ENCODE assay signal across 8 cellular contexts in the genomic region with DNA sequence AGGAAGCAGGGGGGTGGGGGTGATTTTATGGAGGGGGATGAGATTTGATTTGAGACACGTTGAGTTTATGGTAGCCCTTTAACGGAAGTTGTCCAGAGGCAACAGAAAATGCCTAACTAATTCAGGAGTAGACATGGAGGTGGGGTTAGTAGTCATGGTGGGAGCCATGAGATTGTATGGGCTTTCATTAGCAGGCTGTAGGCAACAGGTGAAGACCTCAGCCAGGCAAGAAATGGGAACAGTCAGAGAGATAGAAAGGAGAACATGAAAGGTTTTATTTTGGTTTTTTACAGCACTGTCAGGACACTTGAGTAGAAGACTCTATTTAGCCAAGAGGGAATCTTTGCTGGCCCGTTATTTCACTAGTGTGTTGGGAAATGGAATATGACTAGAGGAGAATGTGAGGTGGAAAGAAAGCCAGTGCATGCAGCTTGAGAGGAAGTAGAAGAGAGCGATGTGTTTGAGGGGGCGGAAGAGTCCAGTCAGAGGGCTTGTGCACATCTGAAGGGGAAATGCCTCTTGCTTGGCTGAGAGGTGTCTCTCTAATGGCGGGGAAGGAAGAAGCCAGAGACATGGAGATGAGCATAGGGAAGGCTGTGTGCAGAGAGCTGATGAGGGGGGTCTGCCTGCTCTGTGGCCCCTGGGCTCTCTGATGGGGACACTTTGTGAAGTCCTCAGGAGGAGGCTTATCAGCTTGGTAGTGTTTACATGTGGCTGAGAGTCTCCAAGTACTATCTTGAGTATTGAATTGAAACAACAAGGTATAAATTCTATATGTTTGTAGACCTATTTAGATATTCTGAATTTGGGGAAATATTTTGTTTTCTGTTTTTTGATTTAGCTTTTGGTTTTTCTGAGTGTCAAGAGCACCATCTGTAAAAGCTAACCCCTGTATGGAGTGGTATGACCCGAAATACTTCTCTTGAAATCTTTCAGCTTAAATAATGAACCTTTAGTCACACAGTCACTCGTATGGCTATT.
DNase-seq lines count a peak whose midpoint lies in the region; ATAC-seq, FAIRE-seq and TF ChIP-seq lines count a peak whose summit lies in the region.

No MANE protein-coding gene starts in this region.

- H3K27ac Mint-ChIP-seq in activated naive CD4-positive, alpha-beta T cell treated with anti-CD3 and anti-CD28 coated beads, Interleukin-2, amount 50 U/mL, for 24 hours = no peak overlapping the region
- no peak overlapping the region for H3K27ac Mint-ChIP-seq in activated naive CD4-positive, alpha-beta T cell treated with anti-CD3 and anti-CD28 coated beads, Interleukin-2, amount 50 U/mL, for 72 hours
- H3K27ac Mint-ChIP-seq in stimulated activated memory B cell treated with anti-CD40 and anti-IgM and Interleukin-4, amounts not matched to agents 10 μg/mL and 1 μg/mL and 100 μg/mL, for 72 hours = no peak overlapping the region

- DNase-seq in activated naive CD4-positive, alpha-beta T cell treated with anti-CD3 and anti-CD28 coated beads, Interleukin-2, amount 50 U/mL, for 72 hours (ENCODE audit: low spot score in 2 of 2) = no peak
- DNase-seq in NOMO-1 treated with dmso at 0.1 percent for 144 hours (lab: John Stamatoyannopoulos, UW; ENCODE audit: unreplicated experiment) (peak; percentile 66), esophagus squamous epithelium (lab: John Stamatoyannopoulos, UW) (no peak), RCC 7860 (ENCODE audit: low spot score) (no peak)

- no peak overlapping the region for H3K4me3 ChIP-seq in esophagus squamous epithelium

- H3K4me3 Mint-ChIP-seq in activated naive CD4-positive, alpha-beta T cell treated with anti-CD3 and anti-CD28 coated beads, Interleukin-2, amount 50 U/mL, for 24 hours = peak overlapping the region; percentile 49
- no peak overlapping the region for H3K4me3 Mint-ChIP-seq in stimulated activated memory B cell treated with anti-CD40 and anti-IgM and Interleukin-4, amounts not matched to agents 10 μg/mL and 1 μg/mL and 100 μg/mL, for 72 hours

- H3K9me3 ChIP-seq in esophagus squamous epithelium = no peaks in the 10 kb centered on the region

- intact Hi-C loops in esophagus squamous epithelium (cut with DNase I) = loop anchor here (5.0 to 10.0 kb wide), 2 partner anchors 86 to 183 kb away; partner anchors contain the start of gene CAB39

- peaks cover 25% of the 10 kb centered on the region for H3K4me1 Mint-ChIP-seq in activated naive CD4-positive, alpha-beta T cell treated with anti-CD3 and anti-CD28 coated beads, Interleukin-2, amount 50 U/mL, for 24 hours
- H3K4me1 Mint-ChIP-seq in stimulated activated memory B cell treated with anti-CD40 and anti-IgM and Interleukin-4, amounts not matched to agents 10 μg/mL and 1 μg/mL and 100 μg/mL, for 72 hours = peaks cover 28% of the 10 kb centered on the region

- no peak for ATAC-seq in activated naive CD4-positive, alpha-beta T cell treated with anti-CD3 and anti-CD28 coated beads, Interleukin-2, amount 50 U/mL, for 72 hours
- ATAC-seq in stimulated activated memory B cell treated with anti-CD40 and anti-IgM and Interleukin-4, amounts not matched to agents 10 μg/mL and 1 μg/mL and 100 μg/mL, for 72 hours = peak; percentile 83
- ATAC-seq in HG03097 (IDR thresholded peaks at IDR 0.05; ENCODE audit: low FRiP score, unreplicated experiment) (no peak), HG02588 (IDR thresholded peaks at IDR 0.05; ENCODE audit: unreplicated experiment) (no peak)

- FAIRE-seq in RCC 7860 (lab: Jason Lieb, UNC) = no peak

- no peaks in the 10 kb centered on the region for H3K27me3 ChIP-seq in esophagus squamous epithelium

- peaks cover 0 to 39% (median 5%) of the 10 kb centered on the region in 3 donors for H3K36me3 ChIP-seq in esophagus squamous epithelium

- TF ChIP-seq CTCF in esophagus squamous epithelium (IDR thresholded peaks at IDR 0.05) = no peak

- H3K27ac ChIP-seq in esophagus squamous epithelium = peak overlapping the region; percentile 24 to 91 (median 80)

- no peak for TF ChIP-seq POLR2A in esophagus squamous epithelium (IDR thresholded peaks at IDR 0.05)

- WGBS in esophagus squamous epithelium, 2 donors = 68 to 75% methylated on average over 8 of the region's 8 CpGs

- H3K36me3 Mint-ChIP-seq in activated naive CD4-positive, alpha-beta T cell treated with anti-CD3 and anti-CD28 coated beads, Interleukin-2, amount 50 U/mL, for 24 hours = peaks cover 28% of the 10 kb centered on the region
- H3K36me3 Mint-ChIP-seq in activated naive CD4-positive, alpha-beta T cell treated with anti-CD3 and anti-CD28 coated beads, Interleukin-2, amount 50 U/mL, for 72 hours = peaks cover 23 to 45% of the 10 kb centered on the region in 2 donors
- peaks cover 39% of the 10 kb centered on the region for H3K36me3 Mint-ChIP-seq in stimulated activated memory B cell treated with anti-CD40 and anti-IgM and Interleukin-4, amounts not matched to agents 10 μg/mL and 1 μg/mL and 100 μg/mL, for 72 hours

- no peaks in the 10 kb centered on the region for H3K27me3 Mint-ChIP-seq in activated naive CD4-positive, alpha-beta T cell treated with anti-CD3 and anti-CD28 coated beads, Interleukin-2, amount 50 U/mL, for 24 hours
- H3K27me3 Mint-ChIP-seq in stimulated activated memory B cell treated with anti-CD40 and anti-IgM and Interleukin-4, amounts not matched to agents 10 μg/mL and 1 μg/mL and 100 μg/mL, for 72 hours = no peaks in the 10 kb centered on the region

- H3K9me3 Mint-ChIP-seq in activated naive CD4-positive, alpha-beta T cell treated with anti-CD3 and anti-CD28 coated beads, Interleukin-2, amount 50 U/mL, for 24 hours = no peaks in the 10 kb centered on the region
- peaks cover 0 to 3% of the 10 kb centered on the region in 2 donors for H3K9me3 Mint-ChIP-seq in activated naive CD4-positive, alpha-beta T cell treated with anti-CD3 and anti-CD28 coated beads, Interleukin-2, amount 50 U/mL, for 72 hours
- H3K9me3 Mint-ChIP-seq in stimulated activated memory B cell treated with anti-CD40 and anti-IgM and Interleukin-4, amounts not matched to agents 10 μg/mL and 1 μg/mL and 100 μg/mL, for 72 hours = no peaks in the 10 kb centered on the region

- peaks cover 30 to 61% (median 51%) of the 10 kb centered on the region in 3 donors for H3K4me1 ChIP-seq in esophagus squamous epithelium
